In the genomic region with DNA sequence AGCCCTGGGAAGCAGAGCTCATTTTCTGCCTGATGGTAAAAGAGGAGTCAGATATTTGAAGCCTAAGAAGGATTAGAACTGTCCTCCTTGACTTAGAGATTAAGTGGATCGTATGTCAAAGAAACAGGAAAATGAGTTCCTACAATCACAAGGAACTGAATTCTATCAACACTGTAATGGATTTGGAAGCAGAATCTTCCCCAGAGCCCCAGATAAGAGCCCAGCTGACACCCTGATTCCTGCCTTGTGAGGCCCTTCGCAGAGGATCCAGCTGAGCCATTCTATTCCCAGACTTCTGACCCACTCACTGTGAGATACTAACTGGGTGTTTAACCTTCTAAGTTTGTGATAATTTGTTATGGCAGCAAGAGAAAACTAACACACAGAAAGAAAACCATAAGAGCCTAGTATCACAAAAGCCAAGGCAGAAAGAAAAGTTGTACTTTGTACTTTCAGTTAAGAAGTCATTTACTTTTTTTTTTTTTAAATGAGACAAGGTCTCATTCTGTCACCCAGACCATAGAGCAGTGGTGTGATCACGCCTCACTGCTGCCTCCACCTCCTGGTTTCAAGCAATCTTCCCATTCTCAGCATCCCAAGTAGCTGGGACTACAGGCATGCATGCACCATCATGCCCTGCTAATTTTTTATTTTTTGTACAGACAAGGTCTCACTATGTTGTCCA, we compare ENCODE assay signal across 27 cellular contexts.
"Had no signal": no experiment of that assay in that cellular context is flagged by ENCODE, and none has a peak within 500 bp of the region (broad histone marks: within the 10 kb centered on the region; RNA-seq: fewer than 3 reads in every experiment).

No MANE protein-coding gene starts in this region.

- ATAC-seq: activated naive CD8-positive, alpha-beta T cell treated with anti-CD3 and anti-CD28 coated beads, Interleukin-2, amount 50 U/mL, for 24 hours; activated T-cell treated with anti-CD3 and anti-CD28 coated beads, Interleukin-2, amount 50 U/mL, for 4 hours; heart right ventricle; left lung; right lobe of liver; stimulated activated naive CD8-positive, alpha-beta T cell treated with anti-CD3 and anti-CD28 coated beads, Interleukin-15, Interleukin-2, amounts not matched to agents 100 U/mL and 50 U/mL, for 24 hours; T-helper 17 cell; WTC11 had no signal

- H3K4me3 ChIP-seq: breast epithelium, esophagus squamous epithelium, heart right ventricle, left lung, lung, ovary, right lobe of liver, thoracic aorta, upper lobe of left lung, vagina had no signal

- DNase-seq: activated CD4-positive, alpha-beta memory T cell treated with anti-CD3 and anti-CD28 coated beads, Interleukin-2, amount 10 ng/mL, durations not matched to agents 7 days and 5 days; activated CD4-positive, alpha-beta T cell treated with anti-CD3 and anti-CD28 coated beads for 1 hour; activated CD4-positive, alpha-beta T cell treated with anti-CD3 and anti-CD28 coated beads, Interleukin-2, amount 10 ng/mL, durations not matched to agents 7 days and 5 days; activated naive CD8-positive, alpha-beta T cell treated with anti-CD3 and anti-CD28 coated beads, Interleukin-2, amount 50 U/mL, for 24 hours; activated T-cell treated with anti-CD3 and anti-CD28 coated beads, Interleukin-2, amount 50 U/mL, for 4 hours; dermis blood vessel endothelial cell; effector CD4-positive, alpha-beta T cell; esophagus squamous epithelium; foreskin melanocyte; heart right ventricle; kidney glomerular epithelial cell; left lung; naive B cell; nephron progenitor cell; ovary; right lobe of liver; stimulated activated CD4-positive, alpha-beta T cell treated with anti-CD3 and anti-CD28 coated beads, Interleukin-12 subunit alpha, Interleukin-12 subunit beta, amount 100 ng/mL, for 4 hours; stimulated activated CD4-positive, alpha-beta T cell treated with anti-CD3 and anti-CD28 coated beads, Interleukin-4, amount 100 ng/mL, for 1 hour; stimulated activated naive CD8-positive, alpha-beta T cell treated with anti-CD3 and anti-CD28 coated beads, Interleukin-15, Interleukin-2, amounts not matched to agents 100 U/mL and 50 U/mL, for 24 hours; T-helper 17 cell; upper lobe of left lung had no signal

- H3K36me3 ChIP-seq: breast epithelium, esophagus squamous epithelium, heart right ventricle, left lung, ovary, right lobe of liver, thoracic aorta, upper lobe of left lung, vagina had no signal

- H3K27ac ChIP-seq: breast epithelium, epithelial cell of prostate, esophagus squamous epithelium, heart right ventricle, left lung, ovary, right lobe of liver, thoracic aorta, upper lobe of left lung, vagina had no signal

- H3K4me1 ChIP-seq: breast epithelium, esophagus squamous epithelium, heart right ventricle, left lung, right lobe of liver, upper lobe of left lung, vagina had no signal

- H3K9me3 ChIP-seq: breast epithelium, esophagus squamous epithelium, heart right ventricle, left lung, ovary, right lobe of liver, thoracic aorta, upper lobe of left lung, vagina had no signal

- H3K27me3 ChIP-seq: breast epithelium, esophagus squamous epithelium, heart right ventricle, left lung, ovary, right lobe of liver, upper lobe of left lung, vagina had no signal
